Comparison of ENCODE assay signal across 9 cellular contexts in the genomic region with DNA sequence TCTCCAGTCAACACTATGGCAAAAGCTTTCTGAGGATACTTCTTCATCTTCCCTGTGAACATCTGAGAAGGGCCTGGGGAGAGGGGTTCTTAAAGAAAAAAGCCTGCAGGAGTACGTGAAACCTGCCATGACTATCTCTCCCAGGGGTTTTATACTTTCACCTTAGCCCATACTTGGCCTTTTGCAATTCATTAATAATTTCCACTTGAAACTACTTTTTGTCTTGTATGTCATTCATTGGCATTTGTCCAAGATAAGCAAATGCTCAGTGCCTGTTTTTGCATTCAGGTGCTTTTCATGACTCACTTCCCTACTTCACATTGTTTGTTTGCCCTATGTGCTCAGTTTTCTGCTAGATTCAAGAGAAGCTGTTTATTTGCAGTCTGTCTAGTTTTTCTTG.
A peak's percentile ranks its signal among the peaks of the same experiment; 100 is the strongest.
DNase-seq lines count a peak whose midpoint lies in the region; ATAC-seq and TF ChIP-seq lines count a peak whose summit lies in the region.
"Had no signal": no experiment of that assay in that cellular context is flagged by ENCODE, and none has a peak within 500 bp of the region (broad histone marks: within the 10 kb centered on the region; RNA-seq: fewer than 3 reads in every experiment).

No MANE protein-coding gene starts in this region.

- WGBS in adrenal gland, 4 donors, result 47 to 86% (median 72%) methylated on average over 1 of the region's 1 CpG

- H3K79me2 ChIP-seq in MM.1S (ENCODE audit: low read length), result no peaks in the 10 kb centered on the region

- H3K9me2 ChIP-seq in MM.1S (replicated peaks; ENCODE audit: insufficient read depth, low read length), result no peaks in the 10 kb centered on the region

- no peak overlapping the region for H2AFZ ChIP-seq in MM.1S (ENCODE audit: low read length)

- DNase-seq in HCEC 1CT, result peak; percentile 69
- DNase-seq in MM.1S, result peak; percentile 46
- DNase-seq in amniotic epithelial cell (ENCODE audit: low read depth), result peak; percentile 58
- no peak for DNase-seq in gastrocnemius medialis
- DNase-seq in adrenal gland, result no peak
- DNase-seq in islet precursor cell, result no peak
- DNase-seq in activated CD4-positive, alpha-beta T cell treated with anti-CD3 and anti-CD28 coated beads for 48 hours, result no peak

- no peak overlapping the region for H3K9ac ChIP-seq in MM.1S (ENCODE audit: low read length)
- H3K9ac ChIP-seq: KMS-11 had no signal

- peak; percentile 68 for ATAC-seq in GM18502 (IDR thresholded peaks at IDR 0.05; ENCODE audit: poor library complexity, unreplicated experiment)
- peak; percentile 46 to 69 for ATAC-seq in gastrocnemius medialis

- intact Hi-C loops in gastrocnemius medialis (cut with DNase I; ENCODE audit: low total_unique reads), result no loop called here
- intact Hi-C loops in adrenal gland (cut with DNase I), result no loop called here

- no peak overlapping the region for H3K4me2 ChIP-seq in MM.1S (ENCODE audit: low read depth, low read length)
- H3K4me2 ChIP-seq: KMS-11 had no signal

- H3K4me3 ChIP-seq in MM.1S (ENCODE audit: low read length), result no peak overlapping the region
- no peak overlapping the region for H3K4me3 ChIP-seq in gastrocnemius medialis
- no peak overlapping the region for H3K4me3 ChIP-seq in adrenal gland

- no peaks in the 10 kb centered on the region for H4K20me1 ChIP-seq in MM.1S (ENCODE audit: insufficient read depth, low read length)

- TF ChIP-seq POLR2A in gastrocnemius medialis (IDR thresholded peaks at IDR 0.05) (no peak), adrenal gland (IDR thresholded peaks at IDR 0.05) (no peak)

- H3K27me3 ChIP-seq in MM.1S (replicated peaks; ENCODE audit: insufficient read depth, low read length) (no peaks in the 10 kb centered on the region), gastrocnemius medialis (no peaks in the 10 kb centered on the region), adrenal gland (no peaks in the 10 kb centered on the region)

- H3F3A ChIP-seq in MM.1S (ENCODE audit: insufficient read depth, low read length), result no peaks in the 10 kb centered on the region

- H3K36me3 ChIP-seq in MM.1S (replicated peaks; ENCODE audit: insufficient read depth, low read length) (no peaks in the 10 kb centered on the region), gastrocnemius medialis (no peaks in the 10 kb centered on the region), adrenal gland (replicated peaks in 1 of 2) (no peaks in the 10 kb centered on the region)

- H3K9me3 ChIP-seq in MM.1S (replicated peaks; ENCODE audit: insufficient read depth, low read length), result no peaks in the 10 kb centered on the region
- H3K9me3 ChIP-seq in gastrocnemius medialis, result no peaks in the 10 kb centered on the region
- no peaks in the 10 kb centered on the region for H3K9me3 ChIP-seq in adrenal gland (replicated peaks in 1 of 3)

- H3K27ac ChIP-seq in MM.1S (ENCODE audit: low read length) (no peak overlapping the region), gastrocnemius medialis (peak overlapping the region; percentile 39 to 58 (median 48)), adrenal gland (no peak overlapping the region)
- H3K27ac ChIP-seq: KMS-11 had no signal

- H3K4me1 ChIP-seq in MM.1S (ENCODE audit: low read length), result peaks cover 10% of the 10 kb centered on the region; the same call in 1 of the 2 replicates
- no peaks in the 10 kb centered on the region for H3K4me1 ChIP-seq in gastrocnemius medialis
- H3K4me1 ChIP-seq in adrenal gland (replicated peaks in 1 of 2), result no peaks in the 10 kb centered on the region

- TF ChIP-seq CTCF in MM.1S (IDR thresholded peaks at IDR 0.05; ENCODE audit: low read length), result no peak
- no peak for TF ChIP-seq CTCF in gastrocnemius medialis (IDR thresholded peaks at IDR 0.05 in 4 of 5, conservative IDR thresholded peaks at IDR 0.05 in 1 of 5)
- no peak for TF ChIP-seq CTCF in adrenal gland (IDR thresholded peaks at IDR 0.05)

- in situ Hi-C loops in gastrocnemius medialis (cut with MboI; ENCODE audit: low sequenced_read_pairs in 4 of 4), result loop anchor here in 2 of 4 donors (25.0 kb wide), 1 partner anchor 240 kb away; no protein-coding TSS in a partner anchor

Comparison
In these comparisons a context has a peak if more than half of its experiments do, and no peak if none do; other contexts are left out.
1. DNase-seq: peak in HCEC 1CT (single experiment), MM.1S (single experiment) and amniotic epithelial cell (single experiment); none in gastrocnemius medialis (0 of 2), adrenal gland (0 of 7), islet precursor cell (single experiment) and activated CD4-positive, alpha-beta T cell treated with anti-CD3 and anti-CD28 coated beads for 48 hours (single experiment).
2. H3K27ac ChIP-seq: peak in gastrocnemius medialis (4 of 4); none in MM.1S (single experiment) and adrenal gland (0 of 5).